27 cellular contexts compared by ENCODE assay signal in the genomic region with DNA sequence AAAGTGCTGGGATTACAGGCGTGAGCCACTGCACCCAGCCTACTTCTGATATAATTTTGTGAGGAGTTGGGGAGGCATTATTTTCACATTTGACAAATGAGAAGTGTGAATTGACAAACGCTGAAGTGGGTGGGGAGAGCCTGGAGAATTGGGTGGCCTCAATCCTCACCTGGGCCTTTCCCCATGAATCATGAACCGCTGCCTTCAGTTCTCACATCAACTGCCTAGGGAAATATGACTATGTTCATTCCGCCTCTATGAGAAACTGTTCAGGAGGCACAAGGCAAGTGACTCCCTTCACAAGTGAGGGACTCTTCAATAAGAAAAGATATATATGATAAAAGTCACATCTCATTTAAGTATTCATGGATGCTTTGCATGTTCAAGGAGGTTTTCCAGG.
"Had no signal": no experiment of that assay in that cellular context is flagged by ENCODE, and none has a peak within 500 bp of the region (broad histone marks: within the 10 kb centered on the region; RNA-seq: fewer than 3 reads in every experiment).

No MANE protein-coding gene starts in this region.

- H3K27ac ChIP-seq: esophagus muscularis mucosa, neural progenitor cell, parathyroid adenoma, prostate gland, right atrium auricular region, testis, tibial artery, upper lobe of left lung had no signal

- DNase-seq: cerebellar nuclear complex; cortex of kidney; effector memory CD8-positive, alpha-beta T cell; foreskin melanocyte; glutamatergic neuron; hypothalamus; immature natural killer cell; islet precursor cell; mesenchymal stem cell; mucosa of descending colon; naive thymus-derived CD4-positive, alpha-beta T cell; stimulated activated CD4-positive, alpha-beta T cell treated with anti-CD3 and anti-CD28 coated beads, Interleukin-12 subunit alpha, Interleukin-12 subunit beta, amount 100 ng/mL, for 4 hours; stimulated activated CD4-positive, alpha-beta T cell treated with anti-CD3 and anti-CD28 coated beads, Interleukin-1b, Interleukin-23, amount 100 ng/mL, for 48 hours; stimulated activated CD4-positive, alpha-beta T cell treated with anti-CD3 and anti-CD28 coated beads, Interleukin-4, amount 100 ng/mL, for 24 hours; stimulated activated naive CD4-positive, alpha-beta T cell treated with Interleukin-2 at 50 U/mL for 16 hours; substantia nigra; testis; tibial artery; upper lobe of left lung had no signal

- ATAC-seq: effector memory CD8-positive, alpha-beta T cell; left lobe of liver; mucosa of descending colon; naive thymus-derived CD4-positive, alpha-beta T cell; sciatic nerve; stimulated activated effector memory CD8-positive, alpha-beta T cell treated with anti-CD3 and anti-CD28 coated beads, Interleukin-12 subunit alpha, Interleukin-12 subunit beta, amount 100 ng/mL, for 72 hours had no signal
